8 cellular contexts compared by ENCODE assay signal in the genomic region with DNA sequence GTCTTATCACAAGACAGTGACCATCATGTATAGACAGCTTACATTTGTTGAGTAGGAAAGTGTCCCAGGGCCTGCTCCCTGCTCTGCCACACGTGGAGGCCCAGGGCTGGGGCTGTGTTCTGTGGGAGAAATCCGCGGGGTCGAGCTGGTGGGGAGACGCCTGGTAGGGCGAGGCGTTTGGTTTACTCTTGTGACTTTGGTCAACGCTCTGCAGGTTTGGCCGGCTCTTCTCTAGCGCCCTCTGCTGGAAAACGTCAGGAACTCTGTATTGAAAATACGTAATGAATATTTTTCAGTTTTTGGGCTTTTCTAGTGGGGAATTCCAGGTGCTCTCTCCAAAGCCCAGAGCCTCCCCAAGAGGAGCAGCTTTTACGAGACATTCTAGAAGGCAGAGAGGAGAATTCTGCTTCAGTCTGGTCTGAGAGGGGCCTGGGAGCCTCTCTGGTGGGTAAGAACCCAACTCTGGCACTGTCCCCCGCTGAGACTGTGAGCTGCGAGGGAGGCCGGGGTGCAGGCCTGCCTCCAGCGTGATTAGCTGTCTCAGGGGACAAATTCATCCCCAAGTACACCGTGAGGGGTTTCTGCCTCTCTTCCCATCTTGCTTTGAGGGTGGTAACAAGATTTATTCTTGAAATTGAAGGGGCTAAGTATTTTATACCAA.
DNase-seq lines count a peak whose midpoint lies in the region; ATAC-seq and TF ChIP-seq lines count a peak whose summit lies in the region.

No MANE protein-coding gene starts in this region.

- no peaks in the 10 kb centered on the region for H3K9me3 ChIP-seq in naive thymus-derived CD4-positive, alpha-beta T cell (ENCODE audit: control insufficient read depth in 2 of 3, low read length in 3 of 3)

- CTCF ChIA-PET in GM10248 (lab: Yijun Ruan, JAX), result interaction anchor here (0.7 to 9.7 kb wide), 41 partner anchors 10 to 862 kb away, joined by 3 to 92 read pairs (median 4); partner anchors contain the start of gene RALGAPA2
- CTCF ChIA-PET in activated CD4-positive, alpha-beta memory T cell treated with anti-CD3 and anti-CD28 coated beads for 36 hours (lab: Charles Lee), result interaction anchor here (0.7 to 3.6 kb wide), 20 partner anchors 11 to 738 kb away, joined by 3 to 23 read pairs (median 4); no protein-coding TSS in a partner anchor
- CTCF ChIA-PET in naive thymus-derived CD4-positive, alpha-beta T cell (lab: Charles Lee), result interaction anchor here (0.6 to 1.0 kb wide), 3 partner anchors 154 to 165 kb away, joined by 3 to 4 read pairs (median 3); no protein-coding TSS in a partner anchor

- no peaks in the 10 kb centered on the region for H3K9me3 Mint-ChIP-seq in activated CD4-positive, alpha-beta memory T cell treated with anti-CD3 and anti-CD28 coated beads for 36 hours
- peaks cover 0 to 11% (median 0%) of the 10 kb centered on the region in 11 donors for H3K9me3 Mint-ChIP-seq in naive thymus-derived CD4-positive, alpha-beta T cell

- TF ChIP-seq CTCF in GM10248 (IDR thresholded peaks at IDR 0.05; ENCODE audit: control extremely low read depth, extremely low read depth, low read depth, missing control alignments) (peak; percentile 80), epithelial cell of esophagus (IDR thresholded peaks at IDR 0.05; ENCODE audit: insufficient read depth, low read depth, low read length, missing control alignments) (peak; percentile 78)

- peak; percentile 55 for ATAC-seq in HG03095 (IDR thresholded peaks at IDR 0.05; ENCODE audit: unreplicated experiment)
- ATAC-seq in naive thymus-derived CD4-positive, alpha-beta T cell, result peak; percentile 68
- no peak for ATAC-seq in stimulated activated naive CD8-positive, alpha-beta T cell treated with anti-CD3 and anti-CD28 coated beads, Interleukin-15, Interleukin-2, amounts not matched to agents 100 U/mL and 50 U/mL, for 24 hours
- no peak for ATAC-seq in HG03378 (IDR thresholded peaks at IDR 0.05; ENCODE audit: unreplicated experiment)

- H3K27ac ChIP-seq in naive thymus-derived CD4-positive, alpha-beta T cell (ENCODE audit: low read depth, low read length), result no peak overlapping the region

- intact Hi-C loops in activated CD4-positive, alpha-beta memory T cell treated with anti-CD3 and anti-CD28 coated beads for 36 hours (cut with micrococcal nuclease), result loop anchor here (1.0 kb wide), 1 partner anchor 160 kb away; no protein-coding TSS in a partner anchor
- intact Hi-C loops in naive thymus-derived CD4-positive, alpha-beta T cell (cut with micrococcal nuclease), result loop anchor here in 1 of 2 donors (1.0 to 2.0 kb wide), 2 partner anchors 161 to 740 kb away; no protein-coding TSS in a partner anchor

- H3K4me3 ChIP-seq in epithelial cell of esophagus (ENCODE audit: low read length), result no peak overlapping the region
- H3K4me3 ChIP-seq in naive thymus-derived CD4-positive, alpha-beta T cell (ENCODE audit: low read length), result no peak overlapping the region

- no peaks in the 10 kb centered on the region for H3K36me3 Mint-ChIP-seq in activated CD4-positive, alpha-beta memory T cell treated with anti-CD3 and anti-CD28 coated beads for 36 hours
- H3K36me3 Mint-ChIP-seq in naive thymus-derived CD4-positive, alpha-beta T cell, result no peaks in the 10 kb centered on the region

- H3K4me3 Mint-ChIP-seq in activated CD4-positive, alpha-beta memory T cell treated with anti-CD3 and anti-CD28 coated beads for 36 hours, result no peak overlapping the region
- H3K4me3 Mint-ChIP-seq in naive thymus-derived CD4-positive, alpha-beta T cell, result peak overlapping the region in 1 of 10 donors; percentile 5

- no peak overlapping the region for H3K27ac Mint-ChIP-seq in activated CD4-positive, alpha-beta memory T cell treated with anti-CD3 and anti-CD28 coated beads for 36 hours
- no peak overlapping the region for H3K27ac Mint-ChIP-seq in naive thymus-derived CD4-positive, alpha-beta T cell

- POLR2A ChIA-PET in GM10248 (lab: Yijun Ruan, JAX), result no interaction called here
- POLR2A ChIA-PET in activated CD4-positive, alpha-beta memory T cell treated with anti-CD3 and anti-CD28 coated beads for 36 hours (lab: Charles Lee), result no interaction called here
- POLR2A ChIA-PET in naive thymus-derived CD4-positive, alpha-beta T cell (lab: Charles Lee), result no interaction called here

- peaks cover 2% of the 10 kb centered on the region for H3K4me1 Mint-ChIP-seq in activated CD4-positive, alpha-beta memory T cell treated with anti-CD3 and anti-CD28 coated beads for 36 hours (ENCODE audit: low read depth)
- H3K4me1 Mint-ChIP-seq in naive thymus-derived CD4-positive, alpha-beta T cell, result peaks cover 0 to 7% (median 0%) of the 10 kb centered on the region in 7 donors

- no peaks in the 10 kb centered on the region for H3K27me3 ChIP-seq in naive thymus-derived CD4-positive, alpha-beta T cell (ENCODE audit: control insufficient read depth in 2 of 2, insufficient read depth in 2 of 2, low read length in 2 of 2)

- H3K4me1 ChIP-seq in naive thymus-derived CD4-positive, alpha-beta T cell (ENCODE audit: control insufficient read depth in 2 of 2, insufficient read depth in 2 of 2, low read length in 2 of 2), result no peaks in the 10 kb centered on the region

- DNase-seq in GM10248 (ENCODE audit: extremely low spot score) (peak; percentile 83), NCI-H524 treated with DMSO at 0.1 percent for 48 hours (lab: John Stamatoyannopoulos, UW) (peak; percentile 17), epithelial cell of esophagus (ENCODE audit: low read depth) (peak; percentile 53)
- peak; percentile 59 for DNase-seq in activated CD4-positive, alpha-beta memory T cell treated with anti-CD3 and anti-CD28 coated beads for 36 hours
- peak in 8 of 9 donors; percentile 19 to 52 (median 36) for DNase-seq in naive thymus-derived CD4-positive, alpha-beta T cell
- DNase-seq in stimulated activated naive CD8-positive, alpha-beta T cell treated with anti-CD3 and anti-CD28 coated beads, Interleukin-15, Interleukin-2, amounts not matched to agents 100 U/mL and 50 U/mL, for 24 hours, result peak; percentile 65

- H3K36me3 ChIP-seq in naive thymus-derived CD4-positive, alpha-beta T cell (ENCODE audit: control insufficient read depth in 2 of 3, insufficient read depth in 3 of 3, low read length in 3 of 3), result no peaks in the 10 kb centered on the region

- H3K27me3 Mint-ChIP-seq in activated CD4-positive, alpha-beta memory T cell treated with anti-CD3 and anti-CD28 coated beads for 36 hours, result peaks cover 13% of the 10 kb centered on the region
- H3K27me3 Mint-ChIP-seq in naive thymus-derived CD4-positive, alpha-beta T cell, result peaks cover 2 to 30% (median 20%) of the 10 kb centered on the region in 5 donors

Comparison
In these comparisons a context has a peak if more than half of its experiments do, and no peak if none do; other contexts are left out.
1. DNase-seq: peak in every context shown above with its lines; median percentile 83 in GM10248; 65 in stimulated activated naive CD8-positive, alpha-beta T cell treated with anti-CD3 and anti-CD28 coated beads, Interleukin-15, Interleukin-2, amounts not matched to agents 100 U/mL and 50 U/mL, for 24 hours; 59 in activated CD4-positive, alpha-beta memory T cell treated with anti-CD3 and anti-CD28 coated beads for 36 hours; 53 in epithelial cell of esophagus; 36 in naive thymus-derived CD4-positive, alpha-beta T cell; 17 in NCI-H524 treated with DMSO at 0.1 percent for 48 hours.
2. ATAC-seq: peak in HG03095 (single experiment) and naive thymus-derived CD4-positive, alpha-beta T cell (single experiment); none in stimulated activated naive CD8-positive, alpha-beta T cell treated with anti-CD3 and anti-CD28 coated beads, Interleukin-15, Interleukin-2, amounts not matched to agents 100 U/mL and 50 U/mL, for 24 hours (single experiment) and HG03378 (single experiment).